Comparison of ENCODE assay signal across 22 cellular contexts in the genomic region with DNA sequence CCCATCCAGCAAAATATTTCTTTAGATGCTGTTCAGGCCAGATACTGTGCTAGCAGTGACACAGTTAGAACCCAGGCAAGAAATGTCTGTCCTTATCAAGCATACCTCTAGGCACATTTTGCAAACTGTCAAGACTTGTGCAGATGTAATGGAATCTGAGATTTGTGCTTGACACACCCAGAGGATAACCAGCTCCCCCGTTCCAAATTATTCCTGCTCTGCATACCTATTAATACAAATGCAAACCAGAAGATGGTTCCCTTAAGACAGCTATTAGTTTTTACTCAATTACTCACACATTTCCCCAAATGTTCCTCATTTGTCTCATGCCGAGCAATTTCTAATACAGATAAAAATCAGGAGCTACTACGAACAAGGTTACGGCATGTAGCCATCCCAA.
"Had no signal": no experiment of that assay in that cellular context is flagged by ENCODE, and none has a peak within 500 bp of the region (broad histone marks: within the 10 kb centered on the region; RNA-seq: fewer than 3 reads in every experiment).

No MANE protein-coding gene starts in this region.

- DNase-seq: Kasumi-1, MM.1S, NCI-H1092 treated with DMSO at 0.1 percent for 48 hours, NCI-H1436, NCI-H187, NCI-H2029, NCI-H2081 treated with DMSO at 0.1 percent for 48 hours, NCI-H2171, NCI-H226, NCI-H446, NCI-H510A, NCI-H524 treated with DMSO at 0.1 percent for 48 hours, NCI-H69, NCI-H774, SHP77, SK-N-SH, SW 1271 had no signal

- ATAC-seq: K562 had no signal

- H3K9me3 ChIP-seq: SK-N-SH had no signal

- H3K4me3 ChIP-seq: K562 had no signal

- FAIRE-seq: HTR-8/SVneo, K562 had no signal

- H3K9ac ChIP-seq: KMS-11, SK-N-SH had no signal

- H3K27ac ChIP-seq: HL-60, KMS-11, RWPE1 had no signal

- H3K4me2 ChIP-seq: KMS-11, SK-N-SH had no signal
